Comparison of ENCODE assay signal across 19 cellular contexts in genomic region chr10:3108033-3108432, GRCh38. TPM values are rescaled to one million over a fixed set of nuclear protein-coding genes. Genes with fewer than 3 reads are reported as not detected.
A peak's percentile ranks its signal among the peaks of the same experiment; 100 is the strongest.
DNase-seq lines count a peak whose midpoint lies in the region; ATAC-seq and TF ChIP-seq lines count a peak whose summit lies in the region.
"Had no signal": no experiment of that assay in that cellular context is flagged by ENCODE, and none has a peak within 500 bp of the region (broad histone marks: within the 10 kb centered on the region; RNA-seq: fewer than 3 reads in every experiment).

No MANE protein-coding gene starts in this region.

- no peak overlapping the region for H3K23ac ChIP-seq in mesenchymal stem cell (ENCODE audit: low read length in 2 of 2)

- H3K18ac ChIP-seq in mesenchymal stem cell (ENCODE audit: low read depth in 1 of 2, low read length in 2 of 2) = no peak overlapping the region

- peaks cover 37% of the 10 kb centered on the region for H3K4me1 ChIP-seq in SJSA1 (replicated peaks)
- peaks cover 51% of the 10 kb centered on the region for H3K4me1 ChIP-seq in mesenchymal stem cell (ENCODE audit: control insufficient read depth, insufficient read depth, low read depth, low read length)
- peaks cover 13% of the 10 kb centered on the region for H3K4me1 ChIP-seq in suprapubic skin
- H3K4me1 ChIP-seq: parathyroid adenoma had no signal

- H3K27me3 Mint-ChIP-seq in activated naive CD4-positive, alpha-beta T cell treated with anti-CD3 and anti-CD28 coated beads for 36 hours (ENCODE audit: low read depth) = no peaks in the 10 kb centered on the region
- no peaks in the 10 kb centered on the region for H3K27me3 Mint-ChIP-seq in effector memory CD8-positive, alpha-beta T cell
- H3K27me3 Mint-ChIP-seq: central memory CD8-positive, alpha-beta T cell had no signal

- H2BK15ac ChIP-seq in mesenchymal stem cell (ENCODE audit: low read depth, poor library complexity, severe bottlenecking) = no peak overlapping the region

- peaks cover 18% of the 10 kb centered on the region for H3K79me1 ChIP-seq in mesenchymal stem cell (replicated peaks; ENCODE audit: low read length, poor library complexity, severe bottlenecking)

- H4K8ac ChIP-seq in mesenchymal stem cell (ENCODE audit: low read length) = no peak overlapping the region

- H3K27me3 ChIP-seq in SJSA1 (replicated peaks) (no peaks in the 10 kb centered on the region), mesenchymal stem cell (ENCODE audit: control insufficient read depth in 1 of 2, insufficient read depth in 1 of 2, low read length in 2 of 2) (no peaks in the 10 kb centered on the region), suprapubic skin (no peaks in the 10 kb centered on the region)
- H3K27me3 ChIP-seq: BLaER1, MG63 had no signal

- over 99% methylated on average over 8 of the region's 8 CpGs for WGBS in mesenchymal stem cell
- 87% methylated on average over 8 of the region's 8 CpGs for WGBS in suprapubic skin

- peaks cover 58% of the 10 kb centered on the region for H3K36me3 Mint-ChIP-seq in activated naive CD4-positive, alpha-beta T cell treated with anti-CD3 and anti-CD28 coated beads for 36 hours (ENCODE audit: low read depth)
- H3K36me3 Mint-ChIP-seq in effector memory CD8-positive, alpha-beta T cell (ENCODE audit: insufficient read depth) = peaks cover 49% of the 10 kb centered on the region

- peak overlapping the region; percentile 87 for H2AK5ac ChIP-seq in mesenchymal stem cell (ENCODE audit: low read length, severe bottlenecking)

- no peak overlapping the region for H3K14ac ChIP-seq in mesenchymal stem cell (ENCODE audit: low read length in 2 of 2)

- no peak overlapping the region for H2BK12ac ChIP-seq in mesenchymal stem cell (ENCODE audit: low read length in 2 of 2)

- no peak for TF ChIP-seq POLR2A in suprapubic skin (IDR thresholded peaks at IDR 0.05)

- no peak overlapping the region for H2AFZ ChIP-seq in mesenchymal stem cell (ENCODE audit: low read depth, low read length)
- H2AFZ ChIP-seq: parathyroid adenoma had no signal

- no peak overlapping the region for H3K27ac Mint-ChIP-seq in activated naive CD4-positive, alpha-beta T cell treated with anti-CD3 and anti-CD28 coated beads for 36 hours
- H3K27ac Mint-ChIP-seq in effector memory CD8-positive, alpha-beta T cell = no peak overlapping the region

- H2BK5ac ChIP-seq in mesenchymal stem cell (ENCODE audit: low read depth, low read length, poor library complexity, severe bottlenecking) = peak overlapping the region; percentile 47

- H3K36me3 ChIP-seq in SJSA1 (peaks cover 86% of the 10 kb centered on the region), mesenchymal stem cell (ENCODE audit: control insufficient read depth in 1 of 2, insufficient read depth in 2 of 2, low read depth in 1 of 2, low read length in 2 of 2) (peaks cover 53 to 56% of the 10 kb centered on the region in 2 experiments), suprapubic skin (peaks cover 58% of the 10 kb centered on the region)

- intact Hi-C loops in activated naive CD4-positive, alpha-beta T cell treated with anti-CD3 and anti-CD28 coated beads for 36 hours (cut with micrococcal nuclease) = no loop called here

- H2BK120ac ChIP-seq in mesenchymal stem cell (ENCODE audit: low read depth, low read length) = no peak overlapping the region

- H4K91ac ChIP-seq in mesenchymal stem cell (ENCODE audit: low read length) = no peak overlapping the region

- TF ChIP-seq EP300 in suprapubic skin (IDR thresholded peaks at IDR 0.05) = no peak

- H3K4me1 Mint-ChIP-seq in activated naive CD4-positive, alpha-beta T cell treated with anti-CD3 and anti-CD28 coated beads for 36 hours (ENCODE audit: low read depth) = no peaks in the 10 kb centered on the region
- peaks cover 0 to 4% of the 10 kb centered on the region in 2 donors for H3K4me1 Mint-ChIP-seq in effector memory CD8-positive, alpha-beta T cell (ENCODE audit: low read depth in 2 of 2)
- H3K4me1 Mint-ChIP-seq: central memory CD8-positive, alpha-beta T cell had no signal

- CTCF ChIA-PET in activated naive CD4-positive, alpha-beta T cell treated with anti-CD3 and anti-CD28 coated beads for 36 hours (lab: Charles Lee) = no interaction called here

- no peaks in the 10 kb centered on the region for H3K9me3 ChIP-seq in SJSA1 (replicated peaks)
- no peaks in the 10 kb centered on the region for H3K9me3 ChIP-seq in mesenchymal stem cell (ENCODE audit: control insufficient read depth, low read length)
- H3K9me3 ChIP-seq in suprapubic skin = no peaks in the 10 kb centered on the region
- H3K9me3 ChIP-seq: BLaER1, MG63 had no signal

- H3K9ac ChIP-seq in mesenchymal stem cell (ENCODE audit: low read length) = peak overlapping the region; percentile 90
- H3K9ac ChIP-seq: BLaER1, parathyroid adenoma had no signal

- no peak for ATAC-seq in effector memory CD8-positive, alpha-beta T cell (replicated peaks)
- ATAC-seq: activated CD4-positive, CD25-positive, alpha-beta regulatory T cell treated with anti-CD3 and anti-CD28 coated beads, Interleukin-2, amount 50 U/mL, for 24 hours; Panc1 had no signal

- H3K4me3 ChIP-seq in SJSA1 = no peak overlapping the region
- no peak overlapping the region for H3K4me3 ChIP-seq in mesenchymal stem cell (ENCODE audit: insufficient read depth in 1 of 2, low read depth in 1 of 2, low read length in 2 of 2)
- peak overlapping the region; percentile 8 for H3K4me3 ChIP-seq in suprapubic skin
- H3K4me3 ChIP-seq: BLaER1 had no signal

- H3K27ac ChIP-seq in SJSA1 (peak overlapping the region; percentile 84), caudate nucleus (ENCODE audit: low read depth, low read length) (peak overlapping the region; percentile 72), mesenchymal stem cell (ENCODE audit: low read length, poor library complexity, severe bottlenecking) (peak overlapping the region; percentile 91), suprapubic skin (peak overlapping the region; percentile 70)
- H3K27ac ChIP-seq: BLaER1, parathyroid adenoma had no signal

- no peak overlapping the region for H3K4me3 Mint-ChIP-seq in activated naive CD4-positive, alpha-beta T cell treated with anti-CD3 and anti-CD28 coated beads for 36 hours
- no peak overlapping the region for H3K4me3 Mint-ChIP-seq in effector memory CD8-positive, alpha-beta T cell
- H3K4me3 Mint-ChIP-seq: central memory CD8-positive, alpha-beta T cell had no signal

- no peak for DNase-seq in SJSA1 (ENCODE audit: low read depth in 1 of 2, low spot score in 2 of 2)
- DNase-seq in caudate nucleus (lab: John Stamatoyannopoulos, UW) = no peak
- DNase-seq in mesenchymal stem cell = no peak
- DNase-seq in suprapubic skin (ENCODE audit: low spot score in 2 of 2) = no peak
- no peak for DNase-seq in activated naive CD4-positive, alpha-beta T cell treated with anti-CD3 and anti-CD28 coated beads for 36 hours
- no peak for DNase-seq in effector memory CD8-positive, alpha-beta T cell
- DNase-seq in epidermal melanocyte (ENCODE audit: insufficient read length, low spot score) = no peak
- no peak for DNase-seq in iPS-NIHi11 (ENCODE audit: low spot score)
- DNase-seq: activated CD8-positive, alpha-beta memory T cell treated with anti-CD3 and anti-CD28 coated beads, Interleukin-2, amount 50 U/mL, for 4 hours; activated naive CD4-positive, alpha-beta T cell treated with Interleukin-2 at 50 U/mL for 16 hours; NCI-H1930; NCI-H526 treated with DMSO at 0.1 percent for 48 hours; T-helper 1 cell had no signal

- TF ChIP-seq CTCF in suprapubic skin (IDR thresholded peaks at IDR 0.05) = no peak

- no peak overlapping the region for H3K4ac ChIP-seq in mesenchymal stem cell (ENCODE audit: low read depth in 1 of 2, low read length in 2 of 2)

- H3K4me2 ChIP-seq in mesenchymal stem cell (ENCODE audit: low read length, poor library complexity, severe bottlenecking) = no peak overlapping the region
- H3K4me2 ChIP-seq: BLaER1 had no signal

- H3K9me3 Mint-ChIP-seq in activated naive CD4-positive, alpha-beta T cell treated with anti-CD3 and anti-CD28 coated beads for 36 hours = no peaks in the 10 kb centered on the region
- H3K9me3 Mint-ChIP-seq in effector memory CD8-positive, alpha-beta T cell = no peaks in the 10 kb centered on the region
- H3K9me3 Mint-ChIP-seq: central memory CD8-positive, alpha-beta T cell had no signal

RNA-seq across cellular contexts. Expression of gene PFKP, which starts 40.7 kb away (rescaled TPM):
- 515 and 604 TPM in 2 replicates for total RNA-seq in SJSA1 (2014; rRNA removed; shearing (Covaris generic))
- 57.2 TPM for polyA plus RNA-seq in mesenchymal stem cell (2013, experiment 1 of 2)
- polyA plus RNA-seq in mesenchymal stem cell (2013, experiment 2 of 2) = 54.3 TPM
- total RNA-seq in suprapubic skin = 10 to 100 TPM; 36.7 to 58.9 (median 44.7) TPM
- total RNA-seq in activated naive CD4-positive, alpha-beta T cell treated with anti-CD3 and anti-CD28 coated beads for 36 hours = 10 to 100 TPM; 96.2 to 99.7 TPM
